ENCODE assay signal across 1 cellular context in genomic region chr2:72888438-72889202, GRCh38.
TF ChIP-seq lines count a peak whose summit lies in the region.

No MANE protein-coding gene starts in this region.

TF ChIP-seq in H1, 55 proteins besides CTCF, POLR2A, EP300 and RAD21:
- no peak for TF ChIP-seq CEBPB (IDR thresholded peaks at IDR 0.05; ENCODE audit: low read depth, low read length)
- TF ChIP-seq EGR1 (IDR thresholded peaks at IDR 0.05; ENCODE audit: borderline replicate concordance, low read depth, low read length) = no peak
- no peak for TF ChIP-seq SP2 (IDR thresholded peaks at IDR 0.05; ENCODE audit: low read length)
- TF ChIP-seq GABPA (IDR thresholded peaks at IDR 0.05; ENCODE audit: borderline replicate concordance, insufficient read depth, low read length) = no peak
- TF ChIP-seq KDM4A (IDR thresholded peaks at IDR 0.05; ENCODE audit: low read depth, low read length, severe bottlenecking) = no peak
- no peak for TF ChIP-seq SRF (IDR thresholded peaks at IDR 0.05; ENCODE audit: low read depth, low read length)
- no peak for TF ChIP-seq TAF7 (optimal IDR thresholded peaks at IDR 0.05; ENCODE audit: borderline replicate concordance, low read depth, low read length)
- no peak for TF ChIP-seq TAF1 (IDR thresholded peaks at IDR 0.05; ENCODE audit: low read depth, low read length)
- TF ChIP-seq SIRT6 (IDR thresholded peaks at IDR 0.05; ENCODE audit: low read length) = no peak
- TF ChIP-seq CHD2 (IDR thresholded peaks at IDR 0.05; ENCODE audit: low read length) = no peak
- TF ChIP-seq CTBP2 (IDR thresholded peaks at IDR 0.05; ENCODE audit: borderline replicate concordance, insufficient read depth, insufficient read length, low read length) = no peak
- TF ChIP-seq ASH2L (IDR thresholded peaks at IDR 0.05; ENCODE audit: low read length) = no peak
- no peak for TF ChIP-seq PHF8 (conservative IDR thresholded peaks at IDR 0.05; ENCODE audit: low read depth, low read length)
- no peak for TF ChIP-seq RBBP5 (IDR thresholded peaks at IDR 0.05; ENCODE audit: borderline replicate concordance, low read depth, low read length)
- no peak for TF ChIP-seq TCF12 (IDR thresholded peaks at IDR 0.05; ENCODE audit: low read depth, low read length)
- no peak for TF ChIP-seq RNF2 (IDR thresholded peaks at IDR 0.05; ENCODE audit: borderline replicate concordance, low read depth, low read length, missing control alignments, poor library complexity, severe bottlenecking)
- TF ChIP-seq GTF2F1 (IDR thresholded peaks at IDR 0.05; ENCODE audit: borderline replicate concordance, low read depth, low read length) = no peak
TF ChIP-seq in H1: peak in this region for 0.
